ENCODE assay signal across 11 cellular contexts in genomic region chr1:227356582-227357228, GRCh38. TPM values are rescaled to one million over a fixed set of nuclear protein-coding genes. Genes with fewer than 3 reads are reported as not detected.
DNase-seq lines count a peak whose midpoint lies in the region; ATAC-seq and TF ChIP-seq lines count a peak whose summit lies in the region.
"Had no signal": no experiment of that assay in that cellular context is flagged by ENCODE, and none has a peak within 500 bp of the region (broad histone marks: within the 10 kb centered on the region; RNA-seq: fewer than 3 reads in every experiment).

No MANE protein-coding gene starts in this region.

- H3K9me3 ChIP-seq in BE2C = no peaks in the 10 kb centered on the region
- H3K9me3 ChIP-seq in HUES64 (ENCODE audit: insufficient read depth, low read depth, low read length) = no peaks in the 10 kb centered on the region
- no peaks in the 10 kb centered on the region for H3K9me3 ChIP-seq in mesodermal cell (ENCODE audit: control insufficient read depth, low read length)
- H3K9me3 ChIP-seq: testis had no signal

- H3K27me3 ChIP-seq in BE2C = no peaks in the 10 kb centered on the region
- H3K27me3 ChIP-seq in HUES64 (ENCODE audit: insufficient read depth, low read length) = no peaks in the 10 kb centered on the region
- H3K27me3 ChIP-seq: testis had no signal

- no peaks in the 10 kb centered on the region for H3K36me3 ChIP-seq in BE2C
- H3K36me3 ChIP-seq in HUES64 (ENCODE audit: insufficient read depth, low read length) = no peaks in the 10 kb centered on the region
- H3K36me3 ChIP-seq in mesodermal cell (ENCODE audit: control insufficient read depth, insufficient read depth, low read length) = no peaks in the 10 kb centered on the region

- peak overlapping the region; percentile 52; the same call in 1 of the 2 replicates for H3K9ac ChIP-seq in HUES64 (ENCODE audit: low read depth, low read length)

- H3K4me3 ChIP-seq in BE2C (ENCODE audit: low read depth, low read length) (no peak overlapping the region), HUES64 (ENCODE audit: low read length) (peak overlapping the region; percentile 7; the same call in 1 of the 2 replicates), mesodermal cell (ENCODE audit: extremely low read depth, insufficient read depth, low read length, poor library complexity, severe bottlenecking) (no peak overlapping the region)
- H3K4me3 ChIP-seq: testis had no signal

- H3K27ac ChIP-seq in HUES64 (ENCODE audit: low read depth, low read length) (peak overlapping the region; percentile 79), mesodermal cell (ENCODE audit: low read depth, low read length, severe bottlenecking) (peak overlapping the region; percentile 84)
- H3K27ac ChIP-seq: testis had no signal

- 53% methylated on average over 7 of the region's 7 CpGs for WGBS in HUES64
- WGBS in mesodermal cell (ENCODE audit: insufficient coverage in 2 of 2), 2 experiments = 70 to 74% methylated on average over 6 of the region's 7 CpGs

- H3K27me3 Mint-ChIP-seq in activated T-cell treated with anti-CD3 and anti-CD28 coated beads, Interleukin-2, amount 50 U/mL, for 4 hours (ENCODE audit: low read depth) = peaks cover 2% of the 10 kb centered on the region

- peaks cover 21% of the 10 kb centered on the region for H3K4me1 ChIP-seq in BE2C
- peaks cover 20% of the 10 kb centered on the region for H3K4me1 ChIP-seq in HUES64 (ENCODE audit: insufficient read depth, low read length)
- H3K4me1 ChIP-seq in mesodermal cell (ENCODE audit: control insufficient read depth, insufficient read depth, low read length, poor library complexity, severe bottlenecking) = peaks cover 20% of the 10 kb centered on the region
- H3K4me1 ChIP-seq: testis had no signal

- no peak for TF ChIP-seq CTCF in BE2C (IDR thresholded peaks at IDR 0.05; ENCODE audit: low read depth, low read length)

- H3K9me3 Mint-ChIP-seq in activated T-cell treated with anti-CD3 and anti-CD28 coated beads, Interleukin-2, amount 50 U/mL, for 4 hours = no peaks in the 10 kb centered on the region
- H3K9me3 Mint-ChIP-seq: activated B cell treated with CpG ODN at 0.5 μM for 24 hours had no signal

- ATAC-seq in activated T-cell treated with anti-CD3 and anti-CD28 coated beads, Interleukin-2, amount 50 U/mL, for 4 hours = no peak
- no peak for ATAC-seq in GM21360 (IDR thresholded peaks at IDR 0.05; ENCODE audit: unreplicated experiment)

- H3K36me3 Mint-ChIP-seq in activated T-cell treated with anti-CD3 and anti-CD28 coated beads, Interleukin-2, amount 50 U/mL, for 4 hours (ENCODE audit: insufficient read depth) = no peaks in the 10 kb centered on the region

- DNase-seq in BE2C (peak; percentile 8), dermis blood vessel endothelial cell (peak; percentile 65), amniotic stem cell (lab: John Stamatoyannopoulos, UW) (no peak), mesenteric fat pad (ENCODE audit: low spot score) (no peak)
- DNase-seq in activated T-cell treated with anti-CD3 and anti-CD28 coated beads, Interleukin-2, amount 50 U/mL, for 4 hours = no peak
- DNase-seq: activated B cell treated with CpG ODN at 0.5 μM for 24 hours, NCI-H1417 treated with DMSO at 0.1 percent for 48 hours had no signal

- no peaks in the 10 kb centered on the region for H3K4me1 Mint-ChIP-seq in activated T-cell treated with anti-CD3 and anti-CD28 coated beads, Interleukin-2, amount 50 U/mL, for 4 hours (ENCODE audit: low read depth)
- H3K4me1 Mint-ChIP-seq: activated B cell treated with CpG ODN at 0.5 μM for 24 hours had no signal

- no peak overlapping the region for H3K4me3 Mint-ChIP-seq in activated T-cell treated with anti-CD3 and anti-CD28 coated beads, Interleukin-2, amount 50 U/mL, for 4 hours
- H3K4me3 Mint-ChIP-seq: activated B cell treated with CpG ODN at 0.5 μM for 24 hours had no signal

RNA-seq across cellular contexts. Expression of gene CDC42BPA, which starts 38.4 kb away (rescaled TPM):
- polyA plus RNA-seq in BE2C (2012; ENCODE audit: insufficient read depth, insufficient read length, low read depth) = 13.9 TPM
- 11.5 TPM for polyA plus RNA-seq in HUES64 (2013, experiment 1 of 2)
- polyA plus RNA-seq in HUES64 (2013, experiment 2 of 2) = 12.4 TPM
- total RNA-seq in dermis blood vessel endothelial cell = 105 and 112 TPM in 2 replicates
- polyA plus RNA-seq in mesodermal cell (2013, experiment 1 of 2) = 16.6 TPM
- polyA plus RNA-seq in mesodermal cell (2013, experiment 2 of 2) = 18.4 TPM
- total RNA-seq in activated T-cell treated with anti-CD3 and anti-CD28 coated beads, Interleukin-2, amount 50 U/mL, for 4 hours = under 1 TPM; 0.52 to 0.74 (median 0.56) TPM
- 42.5 TPM for total RNA-seq in mesenteric fat pad

Comparison
In these comparisons a context has a peak if more than half of its experiments do, and no peak if none do; other contexts are left out.
1. DNase-seq: peak in BE2C (single experiment) and dermis blood vessel endothelial cell (single experiment); none in amniotic stem cell (single experiment), activated T-cell treated with anti-CD3 and anti-CD28 coated beads, Interleukin-2, amount 50 U/mL, for 4 hours (single experiment) and mesenteric fat pad (single experiment).
2. RNA of gene CDC42BPA, which starts 38.4 kb away (total RNA-seq): 105 to 112 TPM in dermis blood vessel endothelial cell and 42.5 TPM in mesenteric fat pad (single experiment); 0.52 to 0.74 TPM in activated T-cell treated with anti-CD3 and anti-CD28 coated beads, Interleukin-2, amount 50 U/mL, for 4 hours; every median in the first group is over 10 times any median in the second.